ENCODE assay signal across 8 cellular contexts in the genomic region with DNA sequence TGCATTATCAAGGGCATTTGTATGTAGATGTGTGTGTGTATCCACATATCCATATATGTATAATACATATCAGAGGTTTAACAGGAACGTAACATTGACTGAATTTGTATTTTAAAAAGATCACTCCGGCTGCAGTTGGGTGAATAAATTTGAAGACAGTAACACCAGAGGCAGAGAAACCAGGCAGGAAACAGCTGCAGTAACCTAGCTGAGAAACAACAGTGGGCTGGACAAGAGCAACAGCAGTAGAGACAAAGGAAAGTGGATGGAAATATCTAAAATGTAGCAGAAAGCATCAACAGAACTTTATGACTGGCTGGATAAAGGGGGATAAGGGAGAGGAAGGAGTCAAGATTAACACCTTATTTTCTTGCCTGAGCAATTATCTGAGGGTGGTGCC.
"Had no signal": no experiment of that assay in that cellular context is flagged by ENCODE, and none has a peak within 500 bp of the region (broad histone marks: within the 10 kb centered on the region; RNA-seq: fewer than 3 reads in every experiment).

No MANE protein-coding gene starts in this region.

- H3K9ac ChIP-seq: KMS-11 had no signal

- H3K27ac Mint-ChIP-seq: GM23338, H9 had no signal

- H3K4me3 Mint-ChIP-seq: GM23338, H9 had no signal

- H3K27me3 Mint-ChIP-seq: IgD-negative memory B cell had no signal

- DNase-seq: H9, HCEC 1CT, KBM-7 had no signal

- H3K4me3 ChIP-seq: GM23338 had no signal

- ATAC-seq: GM23338, HepG2 had no signal

- H3K27ac ChIP-seq: HL-60, KMS-11 had no signal

- H3K4me2 ChIP-seq: GM23338, KMS-11 had no signal

- H2AFZ ChIP-seq: GM23338 had no signal
